In the genomic region with DNA sequence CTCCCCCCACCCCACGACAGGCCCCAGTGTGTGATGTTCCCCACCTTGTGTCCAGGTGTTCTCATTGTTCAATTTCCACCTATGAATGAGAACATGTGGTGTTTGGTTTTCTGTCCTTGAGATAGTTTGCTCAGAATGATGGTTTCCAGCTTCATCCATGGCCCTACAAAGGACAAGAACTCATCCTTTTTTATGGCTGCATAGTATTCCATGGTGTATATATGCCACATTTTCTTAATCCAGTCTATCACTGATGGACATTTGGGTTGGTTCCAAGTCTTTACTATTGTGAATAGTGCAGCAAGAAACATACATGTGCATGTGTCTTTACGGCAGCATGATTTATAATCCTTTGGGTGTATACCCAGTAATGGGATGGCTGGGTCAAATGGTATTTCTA, we compare ENCODE assay signal across 2 cellular contexts. TPM values are rescaled to one million over a fixed set of nuclear protein-coding genes. Genes with fewer than 3 reads are reported as not detected.
"Had no signal": no experiment of that assay in that cellular context is flagged by ENCODE, and none has a peak within 500 bp of the region (broad histone marks: within the 10 kb centered on the region; RNA-seq: fewer than 3 reads in every experiment).

No MANE protein-coding gene starts in this region.

RNA-seq across cellular contexts. Expression of gene XK, which starts 34.7 kb away (rescaled TPM):
- total RNA-seq: lung microvascular endothelial cell had no signal
- polyA plus RNA-seq: naive thymus-derived CD4-positive, alpha-beta T cell had no signal
